15 cellular contexts compared by ENCODE assay signal in genomic region chr2:55371387-55371786, GRCh38. TPM values are rescaled to one million over a fixed set of nuclear protein-coding genes. Genes with fewer than 3 reads are reported as not detected.
DNase-seq lines count a peak whose midpoint lies in the region; TF ChIP-seq lines count a peak whose summit lies in the region.
"Had no signal": no experiment of that assay in that cellular context is flagged by ENCODE, and none has a peak within 500 bp of the region (broad histone marks: within the 10 kb centered on the region; RNA-seq: fewer than 3 reads in every experiment).

No MANE protein-coding gene starts in this region.

- TF ChIP-seq POLR2A in tibial nerve (IDR thresholded peaks at IDR 0.05) (no peak), thyroid gland (IDR thresholded peaks at IDR 0.05) (no peak)

- intact Hi-C loops in thyroid gland (cut with DNase I): no loop called here

- no peaks in the 10 kb centered on the region for H3K9me3 ChIP-seq in adipocyte (ENCODE audit: control insufficient read depth, low read length)
- no peaks in the 10 kb centered on the region for H3K9me3 ChIP-seq in tibial nerve
- no peaks in the 10 kb centered on the region for H3K9me3 ChIP-seq in thyroid gland
- H3K9me3 ChIP-seq: BLaER1, Caco-2 had no signal

- WGBS in tibial nerve, 2 donors: 92 to 100% methylated on average over 1 of the region's 1 CpG
- 92 to 100% methylated on average over 1 of the region's 1 CpG for WGBS in thyroid gland, 2 donors

- peak overlapping the region; percentile 76 for H3K27ac Mint-ChIP-seq in nephron progenitor cell
- H3K27ac Mint-ChIP-seq: H9 had no signal

- H3K27me3 Mint-ChIP-seq in nephron progenitor cell (ENCODE audit: low read depth, poor library complexity): no peaks in the 10 kb centered on the region
- H3K27me3 Mint-ChIP-seq: CD8-positive, alpha-beta memory T cell had no signal

- H3K36me3 ChIP-seq in adipocyte (ENCODE audit: control insufficient read depth, insufficient read depth, low read length, severe bottlenecking) (peaks cover 10% of the 10 kb centered on the region), tibial nerve (peaks cover 0 to 8% (median 0%) of the 10 kb centered on the region in 3 donors), thyroid gland (no peaks in the 10 kb centered on the region)

- TF ChIP-seq EP300 in tibial nerve (IDR thresholded peaks at IDR 0.05): no peak

- H3K9me3 Mint-ChIP-seq in nephron progenitor cell: no peaks in the 10 kb centered on the region
- H3K9me3 Mint-ChIP-seq: CD8-positive, alpha-beta memory T cell; H9 had no signal

- H3K4me3 Mint-ChIP-seq in nephron progenitor cell: no peak overlapping the region
- H3K4me3 Mint-ChIP-seq: CD8-positive, alpha-beta memory T cell; H9 had no signal

- no peaks in the 10 kb centered on the region for H3K4me1 Mint-ChIP-seq in nephron progenitor cell
- H3K4me1 Mint-ChIP-seq: CD8-positive, alpha-beta memory T cell; H9 had no signal

- H3K27ac ChIP-seq in tibial nerve: no peak overlapping the region
- no peak overlapping the region for H3K27ac ChIP-seq in thyroid gland
- H3K27ac ChIP-seq: BLaER1 had no signal

- H3K4me3 ChIP-seq in adipocyte (ENCODE audit: low read length) (no peak overlapping the region), tibial nerve (no peak overlapping the region), thyroid gland (replicated peaks in 1 of 3) (no peak overlapping the region)
- H3K4me3 ChIP-seq: BLaER1, GM12878 had no signal

- H3K27me3 ChIP-seq in adipocyte (replicated peaks; ENCODE audit: control insufficient read depth, insufficient read depth, low read length) (no peaks in the 10 kb centered on the region), tibial nerve (no peaks in the 10 kb centered on the region), thyroid gland (no peaks in the 10 kb centered on the region)
- H3K27me3 ChIP-seq: BLaER1 had no signal

- H3K4me1 ChIP-seq in adipocyte (ENCODE audit: control insufficient read depth, insufficient read depth, low read length): peaks cover 6% of the 10 kb centered on the region
- H3K4me1 ChIP-seq in tibial nerve: no peaks in the 10 kb centered on the region
- no peaks in the 10 kb centered on the region for H3K4me1 ChIP-seq in thyroid gland
- H3K4me1 ChIP-seq: BLaER1, Caco-2 had no signal

- H3K9ac ChIP-seq in adipocyte (ENCODE audit: low read length): no peak overlapping the region
- H3K9ac ChIP-seq: BLaER1 had no signal

- peaks cover 25% of the 10 kb centered on the region for H3K36me3 Mint-ChIP-seq in nephron progenitor cell (ENCODE audit: low read depth)

- DNase-seq in GM03348 (ENCODE audit: low spot score) (peak; percentile 2), adipocyte (ENCODE audit: low read depth) (peak; percentile 14), nephron progenitor cell (no peak), stromal cell of bone marrow (ENCODE audit: low read depth) (peak; percentile 11), DMS79 treated with DMSO at 0.1 percent for 48 hours (lab: John Stamatoyannopoulos, UW) (no peak), tibial nerve (ENCODE audit: low spot score in 2 of 2) (no peak), thyroid gland (no peak)
- DNase-seq: 8988T; AML-193; Caco-2; CD8-positive, alpha-beta memory T cell; GOT3; H9 had no signal

- TF ChIP-seq CTCF in nephron progenitor cell (IDR thresholded peaks at IDR 0.05) (no peak), tibial nerve (IDR thresholded peaks at IDR 0.05) (no peak), thyroid gland (IDR thresholded peaks at IDR 0.05) (no peak)

RNA-seq across cellular contexts. Expression of gene CCDC88A, which starts 48.3 kb away (rescaled TPM):
- total RNA-seq in tibial nerve: 10 to 100 TPM; 41.0 to 64.7 (median 57.5) TPM
- 10 to 100 TPM; 35.9 to 51.5 (median 42.5) TPM for total RNA-seq in thyroid gland

Comparison
In these comparisons a context has a peak if more than half of its experiments do, and no peak if none do; other contexts are left out.
1. DNase-seq: peak in GM03348 (single experiment), adipocyte (single experiment) and stromal cell of bone marrow (single experiment); none in nephron progenitor cell (single experiment), DMS79 treated with DMSO at 0.1 percent for 48 hours (single experiment), tibial nerve (0 of 2) and thyroid gland (0 of 2).